ENCODE assay signal across 8 cellular contexts in the genomic region with DNA sequence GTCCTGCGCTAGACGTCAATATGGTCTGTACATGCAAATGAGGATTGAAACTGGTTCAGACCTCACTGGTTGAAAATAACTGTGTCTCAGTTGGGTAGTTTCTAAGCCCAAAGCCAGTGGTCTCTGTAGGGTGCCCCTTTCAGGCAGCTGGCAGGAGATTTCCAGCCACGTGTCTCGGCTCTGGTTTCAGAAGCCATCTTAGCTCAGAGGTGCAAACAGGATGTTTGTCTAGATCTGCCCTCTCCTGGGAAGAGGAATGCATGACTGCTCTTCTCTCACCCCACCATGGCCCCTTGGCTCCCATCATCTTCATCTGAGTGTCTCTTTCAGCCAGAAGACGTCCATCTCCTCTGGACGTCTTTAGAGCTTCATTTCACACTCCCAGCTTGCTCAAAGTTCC. TPM values are rescaled to one million over a fixed set of nuclear protein-coding genes. Genes with fewer than 3 reads are reported as not detected.
DNase-seq lines count a peak whose midpoint lies in the region; ATAC-seq, FAIRE-seq and TF ChIP-seq lines count a peak whose summit lies in the region.
"Not testable (repeated sequence)": the region's sequence is repeated elsewhere in the genome, so short reads cannot be mapped to it uniquely, and the experiment has no call there.
"Had no signal": no experiment of that assay in that cellular context is flagged by ENCODE, and none has a peak within 500 bp of the region (broad histone marks: within the 10 kb centered on the region; RNA-seq: fewer than 3 reads in every experiment).

No MANE protein-coding gene starts in this region.

- not testable (repeated sequence) for H3K27ac Mint-ChIP-seq in GM23338; MCF 10A (ENCODE audit: low read depth, unreplicated experiment)

- H3K4me1 Mint-ChIP-seq in GM23338; MCF 10A (ENCODE audit: insufficient read depth, unreplicated experiment): not testable (repeated sequence)

- in situ Hi-C loops in HepG2 (cut with HindIII; ENCODE audit: extremely low pct_ligation_motif_present, low pct_unique_long_range_greater_than_20kb) = not testable (repeated sequence)

- CTCF ChIA-PET in MCF 10A (lab: Yijun Ruan, JAX) = interaction anchor here (0.7 to 1.2 kb wide), 7 partner anchors 14 to 236 kb away, joined by 3 to 6 read pairs (median 3); no protein-coding TSS in a partner anchor
- CTCF ChIA-PET in HepG2 (lab: Yijun Ruan, JAX; ENCODE audit: low intra/inter-chr PET ratio, low total read pairs) = not testable (repeated sequence)

- not testable (repeated sequence) for TF ChIP-seq CTCF in GM12865 (IDR thresholded peaks at IDR 0.05; ENCODE audit: insufficient read depth, low read depth, low read length, missing control alignments); KMS-11 (conservative IDR thresholded peaks at IDR 0.05; ENCODE audit: low read depth, low read length); MCF 10A (IDR thresholded peaks at IDR 0.05; ENCODE audit: unreplicated experiment); HepG2 (CRISPR knock-in tag; IDR thresholded peaks at IDR 0.05)
- TF ChIP-seq CTCF in GM23338 (conservative IDR thresholded peaks at IDR 0.05; ENCODE audit: low read depth in 2 of 2) = peak; percentile 14 to 55; a peak in 2 of 4 replicates

- H3K4me2 ChIP-seq in GM23338; KMS-11; HepG2 (ENCODE audit: low read depth, low read length): not testable (repeated sequence)

- POLR2A ChIA-PET in MCF 10A (lab: Yijun Ruan, JAX) = not testable (repeated sequence)
- POLR2A ChIA-PET in HepG2 (lab: Yijun Ruan, JAX) = interaction anchor here (0.6 to 1.3 kb wide), 3 partner anchors 16 to 34 kb away, joined by 3 to 7 read pairs (median 3); no protein-coding TSS in a partner anchor

- peak; percentile 15 for DNase-seq in GM12865 (ENCODE audit: low read depth)
- DNase-seq in GM23338 (ENCODE audit: low spot score) = peak; percentile 65
- peak; percentile 75 for DNase-seq in NCI-H82 (lab: John Stamatoyannopoulos, UW)
- peak; percentile 76 to 83 for DNase-seq in SJCRH30
- peak; percentile 14 for DNase-seq in MCF 10A (ENCODE audit: unreplicated experiment)
- not testable (repeated sequence) for DNase-seq in HepG2 (ENCODE audit: low spot score)

- not testable (repeated sequence) for H3K4me3 ChIP-seq in GM12865 (ENCODE audit: low read depth, low read length); GM23338; KMS-11 (IDR thresholded peaks at IDR 0.05; ENCODE audit: insufficient read depth, low read depth, low read length); SJCRH30; HepG2 (replicated peaks in 1 of 3; ENCODE audit: insufficient read depth in 1 of 3, low read depth in 2 of 3, low read length in 3 of 3)

- TF ChIP-seq POLR2A in HepG2 (IDR thresholded peaks at IDR 0.05; ENCODE audit: insufficient read depth in 1 of 2, low read depth in 2 of 2, low read length in 2 of 2) = not testable (repeated sequence)

- not testable (repeated sequence) for H3K36me3 Mint-ChIP-seq in GM23338 (ENCODE audit: low read depth); MCF 10A (ENCODE audit: insufficient read depth, unreplicated experiment)

- H3K9ac ChIP-seq in KMS-11; HepG2 (ENCODE audit: insufficient read depth, low read depth, low read length): not testable (repeated sequence)

- H3K9me3 ChIP-seq in SJCRH30 (replicated peaks); HepG2 (ENCODE audit: low read length): not testable (repeated sequence)

- H3K4me1 ChIP-seq in GM23338 (ENCODE audit: insufficient read depth); KMS-11 (ENCODE audit: low read depth, poor library complexity, severe bottlenecking); SJCRH30; HepG2 (ENCODE audit: insufficient read depth, low read length): not testable (repeated sequence)

- not testable (repeated sequence) for H4K20me1 ChIP-seq in GM23338 (replicated peaks; ENCODE audit: insufficient read depth); KMS-11 (ENCODE audit: insufficient read depth); HepG2 (ENCODE audit: insufficient read depth, low read length)

- H3F3A ChIP-seq in GM23338 (replicated peaks; ENCODE audit: low read depth) = not testable (repeated sequence)

- BruUV-seq in MCF 10A (replicated peaks; lab: Mats Ljungman, UMichigan); HepG2 (replicated peaks; lab: Mats Ljungman, UMichigan): not testable (repeated sequence)

- not testable (repeated sequence) for H3K27me3 ChIP-seq in GM23338 (ENCODE audit: insufficient read depth); KMS-11 (ENCODE audit: insufficient read depth, low read depth); SJCRH30; HepG2 (ENCODE audit: control insufficient read depth in 1 of 2, insufficient read depth in 2 of 2, low read length in 2 of 2)

- peak overlapping the region; percentile 23; the same call in 1 of the 2 replicates for H2AFZ ChIP-seq in GM23338
- H2AFZ ChIP-seq in KMS-11 (ENCODE audit: low read depth) = peak overlapping the region; percentile 35; the same call in 1 of the 2 replicates
- H2AFZ ChIP-seq in HepG2 (ENCODE audit: low read length) = not testable (repeated sequence)

- H3K9me2 ChIP-seq in GM23338 (ENCODE audit: insufficient read depth) = not testable (repeated sequence)

- not testable (repeated sequence) for FAIRE-seq in HepG2 (lab: Jason Lieb, UNC)

- ATAC-seq in GM23338 (peak; percentile 82), HepG2 (peak; percentile 66)

- not testable (repeated sequence) for H3K9me3 Mint-ChIP-seq in GM23338; MCF 10A (ENCODE audit: unreplicated experiment)

- 63% methylated on average over 6 of the region's 6 CpGs for WGBS in HepG2 (ENCODE audit: low lambda C conversion rate)

- intact Hi-C loops in MCF 10A (cut with micrococcal nuclease) = loop anchor here (5.0 kb wide), 2 partner anchors 118 to 508 kb away; no protein-coding TSS in a partner anchor
- intact Hi-C loops in HepG2 (cut with micrococcal nuclease; ENCODE audit: unreplicated experiment) = not testable (repeated sequence)

- H3K36me3 ChIP-seq in GM23338 (ENCODE audit: insufficient read depth); KMS-11 (ENCODE audit: insufficient read depth); SJCRH30; HepG2 (replicated peaks in 1 of 2; ENCODE audit: control insufficient read depth in 1 of 2, insufficient read depth in 2 of 2, low read length in 2 of 2): not testable (repeated sequence)

- TF ChIP-seq EP300 in HepG2 (IDR thresholded peaks at IDR 0.05; ENCODE audit: low read depth in 2 of 2, low read length in 2 of 2); HepG2 (CRISPR knock-in tag; IDR thresholded peaks at IDR 0.05; ENCODE audit: borderline replicate concordance): not testable (repeated sequence)

- H3K27ac ChIP-seq in GM23338 (ENCODE audit: low read depth); KMS-11; SJCRH30; HepG2 (ENCODE audit: extremely low read length, insufficient read depth, low read length): not testable (repeated sequence)

- not testable (repeated sequence) for H3K27me3 Mint-ChIP-seq in GM23338 (ENCODE audit: insufficient read depth, low read depth, poor library complexity); MCF 10A (ENCODE audit: insufficient read depth, unreplicated experiment)

- not testable (repeated sequence) for H3K4me3 Mint-ChIP-seq in GM23338; MCF 10A (ENCODE audit: unreplicated experiment)

- TF ChIP-seq RAD21 in HepG2 (CRISPR knock-in tag; IDR thresholded peaks at IDR 0.05) = not testable (repeated sequence)

- H3K79me2 ChIP-seq in GM23338 (replicated peaks; ENCODE audit: insufficient read depth); KMS-11 (ENCODE audit: insufficient read depth, low read depth); HepG2 (ENCODE audit: insufficient read depth, low read length): not testable (repeated sequence)

TF ChIP-seq in HepG2, 621 proteins besides CTCF, POLR2A, EP300 and RAD21:
- 0 out of 2 replicates have a peak, but pooled peaks have one; percentile 11 for TF ChIP-seq STAG1 (CRISPR knock-in tag; IDR thresholded peaks at IDR 0.05)

RNA-seq across cellular contexts. Expression of a gene that starts 33.5 kb away (rescaled TPM):
- total RNA-seq in GM23338 (2014; rRNA removed; shearing (Covaris generic)) = 21.1 and 21.2 TPM in 2 replicates
- polyA plus RNA-seq in GM23338 (2016; fragmentation: Nextera tagmentation; extraction: Ambion mirVana) (21.1 and 21.5 TPM in 2 replicates), HepG2 (2011; rRNA removed) (30.7 and 39.0 TPM in 2 replicates)
- 11.1 and 12.7 TPM in 2 replicates for total RNA-seq in SJCRH30 (2014; rRNA removed; shearing (Covaris generic))
- total RNA-seq in MCF 10A (2022) (24.7 and 31.6 TPM in 2 replicates), HepG2 (2016; rRNA removed; fragmentation: Illumina TruSeq; extraction: Trizol) (8.4 and 11.2 TPM in 2 replicates)
- 1.9 and 3.5 TPM in 2 replicates for total RNA-seq in HepG2 (2016; cell fraction: cytosol; rRNA removed; fragmentation: Illumina TruSeq; extraction: Trizol; ENCODE audit: low read depth)
- 9.0 and 11.1 TPM in 2 replicates for total RNA-seq in HepG2 (2016; cell fraction: insoluble cytoplasmic fraction; rRNA removed; fragmentation: Illumina TruSeq; extraction: Trizol)
- 5.3 and 8.2 TPM in 2 replicates for total RNA-seq in HepG2 (2016; cell fraction: membrane; rRNA removed; fragmentation: Illumina TruSeq; extraction: Trizol)
- 11.5 and 12.9 TPM in 2 replicates for total RNA-seq in HepG2 (2016; cell fraction: nucleus; rRNA removed; fragmentation: Illumina TruSeq; extraction: Trizol)
- polyA plus RNA-seq in HepG2 (2011; cell fraction: cytosol; rRNA removed) = 29.5 and 30.9 TPM in 2 replicates
- polyA plus RNA-seq in HepG2 (2011; cell fraction: nucleus; rRNA removed) = 13.9 and 15.1 TPM in 2 replicates
- polyA plus RNA-seq in HepG2 (2012) = 11.6 and 17.3 TPM in 2 replicates
- 3.6 and 5.2 TPM in 2 replicates for polyA plus RNA-seq in HepG2 (2016; cell fraction: cytosol; fragmentation: Illumina TruSeq; extraction: Trizol; ENCODE audit: low read depth)
- polyA plus RNA-seq in HepG2 (2016; cell fraction: insoluble cytoplasmic fraction; fragmentation: Illumina TruSeq; extraction: Trizol; ENCODE audit: low read depth) = 15.9 and 17.4 TPM in 2 replicates
- polyA plus RNA-seq in HepG2 (2016; cell fraction: membrane; fragmentation: Illumina TruSeq; extraction: Trizol; ENCODE audit: low read depth) = 8.0 and 8.5 TPM in 2 replicates
- polyA plus RNA-seq in HepG2 (2016; cell fraction: nucleus; fragmentation: Illumina TruSeq; extraction: Trizol; ENCODE audit: insufficient read depth, low read depth) = 28.7 and 29.3 TPM in 2 replicates
- polyA minus RNA-seq in HepG2 (2011; rRNA and poly(A)+ RNA removed; ENCODE audit: low replicate concordance) = 19.7 and 51.1 TPM in 2 replicates
- polyA minus RNA-seq in HepG2 (2011; cell fraction: cytosol; rRNA and poly(A)+ RNA removed) = 10.8 and 10.9 TPM in 2 replicates
- 9.6 and 13.9 TPM in 2 replicates for polyA minus RNA-seq in HepG2 (2011; cell fraction: nucleus; rRNA and poly(A)+ RNA removed)
- total RNA-seq: OCI-LY7 had no signal
